13 cellular contexts compared by ENCODE assay signal in the genomic region with DNA sequence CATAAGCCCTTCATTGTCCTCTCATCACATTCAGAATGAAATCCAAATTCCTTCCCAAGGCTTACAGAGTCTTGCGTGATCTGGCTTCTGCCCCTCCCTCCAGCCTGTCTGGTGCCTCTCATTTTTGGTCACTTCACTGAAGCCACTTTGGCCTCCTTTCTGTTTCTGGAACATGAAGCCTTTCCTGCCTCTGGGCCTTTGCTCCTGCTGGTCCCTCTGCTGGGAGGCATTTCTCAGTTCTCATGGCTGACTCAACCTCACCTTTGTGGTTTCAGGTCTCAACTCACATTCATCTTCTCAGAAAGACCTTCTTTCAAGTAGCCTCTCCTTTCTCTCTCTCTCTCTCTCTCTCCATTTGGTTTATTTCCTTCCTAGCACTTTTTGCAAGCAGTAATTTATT. TPM values are rescaled to one million over a fixed set of nuclear protein-coding genes. Genes with fewer than 3 reads are reported as not detected.
DNase-seq lines count a peak whose midpoint lies in the region; ATAC-seq and TF ChIP-seq lines count a peak whose summit lies in the region.
"Had no signal": no experiment of that assay in that cellular context is flagged by ENCODE, and none has a peak within 500 bp of the region (broad histone marks: within the 10 kb centered on the region; RNA-seq: fewer than 3 reads in every experiment).

No MANE protein-coding gene starts in this region.

- no peak overlapping the region for H3K4me3 Mint-ChIP-seq in activated CD8-positive, alpha-beta T cell treated with anti-CD3 and anti-CD28 coated beads for 36 hours

- H3K36me3 Mint-ChIP-seq in activated CD8-positive, alpha-beta T cell treated with anti-CD3 and anti-CD28 coated beads for 36 hours (ENCODE audit: low read depth), result no peaks in the 10 kb centered on the region

- H3K27me3 Mint-ChIP-seq in activated CD8-positive, alpha-beta T cell treated with anti-CD3 and anti-CD28 coated beads for 36 hours, result no peaks in the 10 kb centered on the region

- intact Hi-C loops in activated CD8-positive, alpha-beta T cell treated with anti-CD3 and anti-CD28 coated beads for 36 hours (cut with micrococcal nuclease), result no loop called here

- CTCF ChIA-PET in activated CD8-positive, alpha-beta T cell treated with anti-CD3 and anti-CD28 coated beads for 36 hours (lab: Charles Lee), result interaction anchor here (0.9 to 3.4 kb wide), 2 partner anchors 30 to 224 kb away, joined by 4 to 11 read pairs; no protein-coding TSS in a partner anchor

- TF ChIP-seq CTCF in activated CD8-positive, alpha-beta T cell treated with anti-CD3 and anti-CD28 coated beads for 36 hours (IDR thresholded peaks at IDR 0.05), result no peak

- DNase-seq in stimulated activated CD4-positive, alpha-beta T cell treated with anti-CD3 and anti-CD28 coated beads, Interleukin-15, amount 100 ng/mL, for 24 hours, result peak; percentile 22
- DNase-seq in stimulated activated CD4-positive, alpha-beta T cell treated with anti-CD3 and anti-CD28 coated beads, Interleukin-2, amount 100 ng/mL, for 48 hours, result no peak
- DNase-seq in activated CD8-positive, alpha-beta T cell treated with anti-CD3 and anti-CD28 coated beads for 36 hours, result peak; percentile 51
- DNase-seq in NCI-H748 treated with DMSO at 0.1 percent for 48 hours (lab: John Stamatoyannopoulos, UW) (no peak), HuH-7.5 (ENCODE audit: low spot score) (no peak), OCI-M1 (lab: John Stamatoyannopoulos, UW) (no peak)
- DNase-seq: activated gamma-delta T cell, BE2C, mesenchymal stem cell, NCI-H1105, retina had no signal

- H3K9me3 Mint-ChIP-seq in activated CD8-positive, alpha-beta T cell treated with anti-CD3 and anti-CD28 coated beads for 36 hours, result peaks cover 2% of the 10 kb centered on the region

- peak overlapping the region; percentile 37 for H3K27ac Mint-ChIP-seq in activated CD8-positive, alpha-beta T cell treated with anti-CD3 and anti-CD28 coated beads for 36 hours

- POLR2A ChIA-PET in activated CD8-positive, alpha-beta T cell treated with anti-CD3 and anti-CD28 coated beads for 36 hours (lab: Charles Lee), result interaction anchor here (0.8 kb wide), 1 partner anchor 8 kb away, joined by 3 read pairs; no protein-coding TSS in a partner anchor

- ATAC-seq in HG02870 (IDR thresholded peaks at IDR 0.05; ENCODE audit: unreplicated experiment) (peak; percentile 77), HG03354 (IDR thresholded peaks at IDR 0.05; ENCODE audit: poor library complexity, severe bottlenecking, unreplicated experiment) (no peak)
- peak; percentile 78 for ATAC-seq in activated CD8-positive, alpha-beta T cell treated with anti-CD3 and anti-CD28 coated beads for 36 hours

- H3K4me1 Mint-ChIP-seq in activated CD8-positive, alpha-beta T cell treated with anti-CD3 and anti-CD28 coated beads for 36 hours (ENCODE audit: low read depth), result peaks cover 22% of the 10 kb centered on the region

RNA-seq across cellular contexts. Expression of gene BHLHE40, which starts 43.9 kb away (rescaled TPM):
- 100 to 1,000 TPM; 456 to 470 TPM for total RNA-seq in activated CD8-positive, alpha-beta T cell treated with anti-CD3 and anti-CD28 coated beads for 36 hours

Comparison
In these comparisons a context has a peak if more than half of its experiments do, and no peak if none do; other contexts are left out.
1. DNase-seq: peak in stimulated activated CD4-positive, alpha-beta T cell treated with anti-CD3 and anti-CD28 coated beads, Interleukin-15, amount 100 ng/mL, for 24 hours (single experiment) and activated CD8-positive, alpha-beta T cell treated with anti-CD3 and anti-CD28 coated beads for 36 hours (single experiment); none in stimulated activated CD4-positive, alpha-beta T cell treated with anti-CD3 and anti-CD28 coated beads, Interleukin-2, amount 100 ng/mL, for 48 hours (0 of 2), NCI-H748 treated with DMSO at 0.1 percent for 48 hours (single experiment), HuH-7.5 (single experiment) and OCI-M1 (single experiment).